1 cellular context compared by ENCODE assay signal in genomic region chr4:137558951-137559350, GRCh38.
TF ChIP-seq lines count a peak whose summit lies in the region.

No MANE protein-coding gene starts in this region.

TF ChIP-seq in GM23338, 12 proteins besides CTCF, POLR2A, EP300 and RAD21 (continued from another document):
- TF ChIP-seq ZNF462 (CRISPR knock-in tag; IDR thresholded peaks at IDR 0.05), result no peak
- TF ChIP-seq JUNB (IDR thresholded peaks at IDR 0.05; ENCODE audit: unreplicated experiment), result no peak
TF ChIP-seq in GM23338: peak in this region for 0.
